18 cellular contexts compared by ENCODE assay signal in genomic region chr10:132270256-132270655, GRCh38. TPM values are rescaled to one million over a fixed set of nuclear protein-coding genes. Genes with fewer than 3 reads are reported as not detected.
DNase-seq lines count a peak whose midpoint lies in the region; ATAC-seq, FAIRE-seq and TF ChIP-seq lines count a peak whose summit lies in the region.
"Had no signal": no experiment of that assay in that cellular context is flagged by ENCODE, and none has a peak within 500 bp of the region (broad histone marks: within the 10 kb centered on the region; RNA-seq: fewer than 3 reads in every experiment).

No MANE protein-coding gene starts in this region.

- TF ChIP-seq POLR2A in right lobe of liver (IDR thresholded peaks at IDR 0.05) (no peak), HepG2 (IDR thresholded peaks at IDR 0.05; ENCODE audit: insufficient read depth in 1 of 2, low read depth in 2 of 2, low read length in 2 of 2) (no peak), gastrocnemius medialis (IDR thresholded peaks at IDR 0.05) (no peak)

- no peak overlapping the region for H2AFZ ChIP-seq in HepG2 (ENCODE audit: low read length)
- no peak overlapping the region for H2AFZ ChIP-seq in neuronal stem cell (ENCODE audit: low read length)

- no peak overlapping the region for H3K23ac ChIP-seq in neuronal stem cell (ENCODE audit: low read depth, low read length, poor library complexity)

- no peak for TF ChIP-seq RAD21 in HepG2 (CRISPR knock-in tag; IDR thresholded peaks at IDR 0.05)

- no peaks in the 10 kb centered on the region for H3K79me2 ChIP-seq in HepG2 (ENCODE audit: insufficient read depth, low read length)

- H3K9me3 Mint-ChIP-seq in activated CD8-positive, alpha-beta memory T cell treated with anti-CD3 and anti-CD28 coated beads, Interleukin-2, amount 10 ng/mL, durations not matched to agents 7 days and 5 days (ENCODE audit: low read depth), result peaks cover 16% of the 10 kb centered on the region
- no peaks in the 10 kb centered on the region for H3K9me3 Mint-ChIP-seq in activated CD8-positive, alpha-beta T cell treated with anti-CD3 and anti-CD28 coated beads, Interleukin-2, amount 10 ng/mL, durations not matched to agents 7 days and 5 days (ENCODE audit: insufficient read depth)
- H3K9me3 Mint-ChIP-seq: CD8-positive, alpha-beta memory T cell had no signal

- H4K20me1 ChIP-seq in HepG2 (ENCODE audit: insufficient read depth, low read length), result no peaks in the 10 kb centered on the region; the same call in none of the 2 replicates

- no peaks in the 10 kb centered on the region for H3K36me3 Mint-ChIP-seq in activated CD8-positive, alpha-beta memory T cell treated with anti-CD3 and anti-CD28 coated beads, Interleukin-2, amount 10 ng/mL, durations not matched to agents 7 days and 5 days
- H3K36me3 Mint-ChIP-seq in activated CD8-positive, alpha-beta T cell treated with anti-CD3 and anti-CD28 coated beads, Interleukin-2, amount 10 ng/mL, durations not matched to agents 7 days and 5 days (ENCODE audit: low read depth), result no peaks in the 10 kb centered on the region

- H3K9ac ChIP-seq in HepG2 (ENCODE audit: insufficient read depth, low read depth, low read length) (no peak overlapping the region), neuronal stem cell (ENCODE audit: low read depth, low read length, poor library complexity) (no peak overlapping the region)
- H3K9ac ChIP-seq: BLaER1 had no signal

- H3K79me1 ChIP-seq in neuronal stem cell (ENCODE audit: low read depth, low read length), result no peaks in the 10 kb centered on the region

- peak overlapping the region; percentile 33 for H3K18ac ChIP-seq in neuronal stem cell (ENCODE audit: low read length)

- no peak overlapping the region for H3K4me3 Mint-ChIP-seq in activated CD8-positive, alpha-beta memory T cell treated with anti-CD3 and anti-CD28 coated beads, Interleukin-2, amount 10 ng/mL, durations not matched to agents 7 days and 5 days
- H3K4me3 Mint-ChIP-seq in activated CD8-positive, alpha-beta T cell treated with anti-CD3 and anti-CD28 coated beads, Interleukin-2, amount 10 ng/mL, durations not matched to agents 7 days and 5 days, result no peak overlapping the region
- H3K4me3 Mint-ChIP-seq: CD8-positive, alpha-beta memory T cell had no signal

- TF ChIP-seq EP300 in HepG2 (IDR thresholded peaks at IDR 0.05; ENCODE audit: low read depth in 2 of 2, low read length in 2 of 2) (no peak), HepG2 (CRISPR knock-in tag; IDR thresholded peaks at IDR 0.05; ENCODE audit: borderline replicate concordance) (no peak)

- peak overlapping the region; percentile 96 for H2AK5ac ChIP-seq in neuronal stem cell (ENCODE audit: low read depth, low read length)

- no peak for FAIRE-seq in HepG2 (lab: Jason Lieb, UNC)
- FAIRE-seq: GM12892, GM19239 had no signal

- H3K4me1 ChIP-seq in right lobe of liver, result no peaks in the 10 kb centered on the region
- peaks cover 12% of the 10 kb centered on the region; the same call in 1 of the 2 replicates for H3K4me1 ChIP-seq in HepG2 (ENCODE audit: insufficient read depth, low read length)
- H3K4me1 ChIP-seq in neuronal stem cell (ENCODE audit: control insufficient read depth in 2 of 2, insufficient read depth in 1 of 2, low read depth in 1 of 2, low read length in 2 of 2), result peaks cover 32 to 35% of the 10 kb centered on the region in 2 donors
- no peaks in the 10 kb centered on the region for H3K4me1 ChIP-seq in gastrocnemius medialis
- H3K4me1 ChIP-seq: Caco-2, HAP-1 had no signal

- 20% methylated on average over 1 of the region's 11 CpGs for WGBS in right lobe of liver (ENCODE audit: insufficient coverage, low coverage, low lambda C conversion rate, missing lambda C conversion rate)
- 39% methylated on average over 3 of the region's 11 CpGs for WGBS in HepG2 (ENCODE audit: low lambda C conversion rate)
- WGBS in neuronal stem cell (ENCODE audit: extremely low coverage in 2 of 2, insufficient read length in 2 of 2, insufficient replicate concordance in 1 of 2), 2 donors, result no CpG with 5 or more reads among the region's 11 CpGs

- POLR2A ChIA-PET in HepG2 (lab: Yijun Ruan, JAX), result no interaction called here
- POLR2A ChIA-PET in activated CD8-positive, alpha-beta T cell treated with anti-CD3 and anti-CD28 coated beads, Interleukin-2, amount 10 ng/mL, durations not matched to agents 7 days and 5 days (lab: Charles Lee), result interaction anchor here (0.6 kb wide), 1 partner anchor 15 kb away, joined by 3 read pairs; no protein-coding TSS in a partner anchor

- intact Hi-C loops in right lobe of liver (cut with DNase I) (no loop called here), HepG2 (cut with micrococcal nuclease; ENCODE audit: unreplicated experiment) (no loop called here), gastrocnemius medialis (cut with DNase I; ENCODE audit: low total_unique reads) (no loop called here)

- no peak overlapping the region for H4K91ac ChIP-seq in neuronal stem cell (ENCODE audit: low read depth, low read length, poor library complexity)

- H3K27ac Mint-ChIP-seq in activated CD8-positive, alpha-beta memory T cell treated with anti-CD3 and anti-CD28 coated beads, Interleukin-2, amount 10 ng/mL, durations not matched to agents 7 days and 5 days, result no peak overlapping the region
- no peak overlapping the region for H3K27ac Mint-ChIP-seq in activated CD8-positive, alpha-beta T cell treated with anti-CD3 and anti-CD28 coated beads, Interleukin-2, amount 10 ng/mL, durations not matched to agents 7 days and 5 days

- H3K4me2 ChIP-seq in HepG2 (ENCODE audit: low read depth, low read length) (no peak overlapping the region), neuronal stem cell (ENCODE audit: insufficient read depth, low read length, poor library complexity, severe bottlenecking) (no peak overlapping the region)
- H3K4me2 ChIP-seq: BLaER1 had no signal

- no peak for TF ChIP-seq CTCF in right lobe of liver (IDR thresholded peaks at IDR 0.05)
- TF ChIP-seq CTCF in HepG2 (CRISPR knock-in tag; IDR thresholded peaks at IDR 0.05), result no peak
- TF ChIP-seq CTCF in gastrocnemius medialis (IDR thresholded peaks at IDR 0.05 in 4 of 5, conservative IDR thresholded peaks at IDR 0.05 in 1 of 5), result no peak

- peak overlapping the region; percentile 60 for H3K4ac ChIP-seq in neuronal stem cell (ENCODE audit: low read length)

- H4K8ac ChIP-seq in neuronal stem cell (ENCODE audit: low read depth, low read length), result no peak overlapping the region

- no peaks in the 10 kb centered on the region for H3K9me3 ChIP-seq in right lobe of liver
- H3K9me3 ChIP-seq in HepG2 (ENCODE audit: low read length), result no peaks in the 10 kb centered on the region
- peaks cover 0 to 2% of the 10 kb centered on the region in 2 donors for H3K9me3 ChIP-seq in neuronal stem cell (replicated peaks in 1 of 2; ENCODE audit: control insufficient read depth in 2 of 2, insufficient read depth in 1 of 2, low read depth in 1 of 2, low read length in 2 of 2)
- H3K9me3 ChIP-seq in gastrocnemius medialis, result no peaks in the 10 kb centered on the region
- H3K9me3 ChIP-seq: BLaER1, Caco-2, HAP-1 had no signal

- CTCF ChIA-PET in activated CD8-positive, alpha-beta memory T cell treated with anti-CD3 and anti-CD28 coated beads, Interleukin-2, amount 10 ng/mL, durations not matched to agents 7 days and 5 days (lab: Charles Lee), result no interaction called here
- CTCF ChIA-PET in HepG2 (lab: Yijun Ruan, JAX; ENCODE audit: low intra/inter-chr PET ratio, low total read pairs), result no interaction called here
- CTCF ChIA-PET in activated CD8-positive, alpha-beta T cell treated with anti-CD3 and anti-CD28 coated beads, Interleukin-2, amount 10 ng/mL, durations not matched to agents 7 days and 5 days (lab: Charles Lee), result no interaction called here

- H3K27ac ChIP-seq in right lobe of liver (no peak overlapping the region), HepG2 (ENCODE audit: extremely low read length, insufficient read depth, low read length) (no peak overlapping the region), neuronal stem cell (replicated peaks; ENCODE audit: low read length) (no peak overlapping the region), gastrocnemius medialis (no peak overlapping the region)
- H3K27ac ChIP-seq: 22Rv1, BLaER1 had no signal

- H3K27me3 ChIP-seq in right lobe of liver (no peaks in the 10 kb centered on the region), HepG2 (ENCODE audit: control insufficient read depth in 1 of 2, insufficient read depth in 2 of 2, low read length in 2 of 2) (no peaks in the 10 kb centered on the region; a peak in 1 of 5 replicates), neuronal stem cell (ENCODE audit: control insufficient read depth in 3 of 3, insufficient read depth in 3 of 3, low read depth in 1 of 3, low read length in 3 of 3) (no peaks in the 10 kb centered on the region), gastrocnemius medialis (no peaks in the 10 kb centered on the region)
- H3K27me3 ChIP-seq: BLaER1 had no signal

- ATAC-seq in activated CD8-positive, alpha-beta memory T cell treated with anti-CD3 and anti-CD28 coated beads, Interleukin-2, amount 10 ng/mL, durations not matched to agents 7 days and 5 days, result no peak
- ATAC-seq in right lobe of liver (no peak), HepG2 (no peak), gastrocnemius medialis (no peak)
- no peak for ATAC-seq in activated CD8-positive, alpha-beta T cell treated with anti-CD3 and anti-CD28 coated beads, Interleukin-2, amount 10 ng/mL, durations not matched to agents 7 days and 5 days

- H3K36me3 ChIP-seq in right lobe of liver, result no peaks in the 10 kb centered on the region
- H3K36me3 ChIP-seq in HepG2 (replicated peaks in 1 of 2; ENCODE audit: control insufficient read depth in 1 of 2, insufficient read depth in 2 of 2, low read length in 2 of 2), result no peaks in the 10 kb centered on the region
- H3K36me3 ChIP-seq in neuronal stem cell (replicated peaks in 1 of 2; ENCODE audit: control insufficient read depth in 2 of 2, insufficient read depth in 2 of 2, low read length in 2 of 2), result no peaks in the 10 kb centered on the region
- no peaks in the 10 kb centered on the region for H3K36me3 ChIP-seq in gastrocnemius medialis
- H3K36me3 ChIP-seq: BLaER1, HAP-1 had no signal

- H2BK15ac ChIP-seq in neuronal stem cell (ENCODE audit: low read length), result peak overlapping the region; percentile 54

- H3K14ac ChIP-seq in neuronal stem cell (ENCODE audit: low read length), result no peak overlapping the region

- no peak overlapping the region for H3K4me3 ChIP-seq in right lobe of liver
- no peak overlapping the region for H3K4me3 ChIP-seq in HepG2 (replicated peaks in 1 of 3; ENCODE audit: insufficient read depth in 1 of 3, low read depth in 2 of 3, low read length in 3 of 3)
- no peak overlapping the region for H3K4me3 ChIP-seq in neuronal stem cell (ENCODE audit: low read length in 2 of 2)
- no peak overlapping the region for H3K4me3 ChIP-seq in gastrocnemius medialis
- H3K4me3 ChIP-seq: BLaER1, HAP-1 had no signal

- no peaks in the 10 kb centered on the region for H3K27me3 Mint-ChIP-seq in activated CD8-positive, alpha-beta memory T cell treated with anti-CD3 and anti-CD28 coated beads, Interleukin-2, amount 10 ng/mL, durations not matched to agents 7 days and 5 days
- no peaks in the 10 kb centered on the region for H3K27me3 Mint-ChIP-seq in activated CD8-positive, alpha-beta T cell treated with anti-CD3 and anti-CD28 coated beads, Interleukin-2, amount 10 ng/mL, durations not matched to agents 7 days and 5 days (ENCODE audit: low read depth)

- no peak overlapping the region for H2BK120ac ChIP-seq in neuronal stem cell (ENCODE audit: low read depth, low read length)

- H3K4me1 Mint-ChIP-seq in activated CD8-positive, alpha-beta memory T cell treated with anti-CD3 and anti-CD28 coated beads, Interleukin-2, amount 10 ng/mL, durations not matched to agents 7 days and 5 days, result no peaks in the 10 kb centered on the region
- peaks cover 16% of the 10 kb centered on the region for H3K4me1 Mint-ChIP-seq in activated CD8-positive, alpha-beta T cell treated with anti-CD3 and anti-CD28 coated beads, Interleukin-2, amount 10 ng/mL, durations not matched to agents 7 days and 5 days (ENCODE audit: low read depth)

- H2BK12ac ChIP-seq in neuronal stem cell (ENCODE audit: low read length), result no peak overlapping the region

- BruUV-seq in HepG2 (replicated peaks; lab: Mats Ljungman, UMichigan), result no TSS peak

- DNase-seq in activated CD8-positive, alpha-beta memory T cell treated with anti-CD3 and anti-CD28 coated beads, Interleukin-2, amount 50 U/mL, for 4 hours, result peak; percentile 6
- DNase-seq in activated CD8-positive, alpha-beta memory T cell treated with anti-CD3 and anti-CD28 coated beads, Interleukin-2, amount 10 ng/mL, durations not matched to agents 7 days and 5 days, result no peak
- peak in 2 of 3 donors; percentile 11 to 29 for DNase-seq in right lobe of liver
- no peak for DNase-seq in HepG2 (ENCODE audit: low spot score)
- no peak for DNase-seq in neuronal stem cell (ENCODE audit: low spot score)
- no peak for DNase-seq in gastrocnemius medialis
- DNase-seq in KG1 (lab: John Stamatoyannopoulos, UW), result no peak
- DNase-seq in activated CD8-positive, alpha-beta T cell treated with anti-CD3 and anti-CD28 coated beads, Interleukin-2, amount 10 ng/mL, durations not matched to agents 7 days and 5 days, result no peak
- DNase-seq: Caco-2; CD8-positive, alpha-beta memory T cell; DND-41; GDM1; GOT3 had no signal

- peak overlapping the region; percentile 40 for H2BK5ac ChIP-seq in neuronal stem cell (ENCODE audit: low read length)

- in situ Hi-C loops in HepG2 (cut with HindIII; ENCODE audit: extremely low pct_ligation_motif_present, low pct_unique_long_range_greater_than_20kb) (no loop called here), gastrocnemius medialis (cut with MboI; ENCODE audit: low sequenced_read_pairs in 4 of 4) (no loop called here)

RNA-seq across cellular contexts. Expression of gene STK32C, which starts 37.5 kb away (rescaled TPM):
- total RNA-seq in activated CD8-positive, alpha-beta memory T cell treated with anti-CD3 and anti-CD28 coated beads, Interleukin-2, amount 10 ng/mL, durations not matched to agents 7 days and 5 days, result 10 to 100 TPM; 11.6 to 15.9 TPM
- 1 to 10 TPM; 1.6 to 3.5 (median 2.1) TPM for total RNA-seq in right lobe of liver
- 18.9 and 19.4 TPM in 2 replicates for total RNA-seq in HepG2 (2016; rRNA removed; fragmentation: Illumina TruSeq; extraction: Trizol)
- 6.4 and 9.0 TPM in 2 replicates for total RNA-seq in HepG2 (2016; cell fraction: cytosol; rRNA removed; fragmentation: Illumina TruSeq; extraction: Trizol; ENCODE audit: low read depth)
- total RNA-seq in HepG2 (2016; cell fraction: insoluble cytoplasmic fraction; rRNA removed; fragmentation: Illumina TruSeq; extraction: Trizol), result 18.5 and 19.3 TPM in 2 replicates
- total RNA-seq in HepG2 (2016; cell fraction: membrane; rRNA removed; fragmentation: Illumina TruSeq; extraction: Trizol), result 13.9 and 14.9 TPM in 2 replicates
- total RNA-seq in HepG2 (2016; cell fraction: nucleus; rRNA removed; fragmentation: Illumina TruSeq; extraction: Trizol), result 8.4 and 10.8 TPM in 2 replicates
- 9.9 and 10.9 TPM in 2 replicates for polyA plus RNA-seq in HepG2 (2011; rRNA removed)
- 7.4 and 11.6 TPM in 2 replicates for polyA plus RNA-seq in HepG2 (2011; cell fraction: cytosol; rRNA removed)
- polyA plus RNA-seq in HepG2 (2011; cell fraction: nucleus; rRNA removed), result 13.7 and 17.7 TPM in 2 replicates
- 12.0 and 12.5 TPM in 2 replicates for polyA plus RNA-seq in HepG2 (2012)
- polyA plus RNA-seq in HepG2 (2016; cell fraction: cytosol; fragmentation: Illumina TruSeq; extraction: Trizol; ENCODE audit: low read depth), result 9.3 and 10.8 TPM in 2 replicates
- polyA plus RNA-seq in HepG2 (2016; cell fraction: insoluble cytoplasmic fraction; fragmentation: Illumina TruSeq; extraction: Trizol; ENCODE audit: low read depth), result 19.9 and 20.6 TPM in 2 replicates
- 11.2 and 12.1 TPM in 2 replicates for polyA plus RNA-seq in HepG2 (2016; cell fraction: membrane; fragmentation: Illumina TruSeq; extraction: Trizol; ENCODE audit: low read depth)
- polyA plus RNA-seq in HepG2 (2016; cell fraction: nucleus; fragmentation: Illumina TruSeq; extraction: Trizol; ENCODE audit: insufficient read depth, low read depth), result 19.7 and 20.0 TPM in 2 replicates
- 10.2 and 30.6 TPM in 2 replicates for polyA minus RNA-seq in HepG2 (2011; rRNA and poly(A)+ RNA removed; ENCODE audit: low replicate concordance)
- 4.4 and 5.4 TPM in 2 replicates for polyA minus RNA-seq in HepG2 (2011; cell fraction: cytosol; rRNA and poly(A)+ RNA removed)
- 6.1 and 7.1 TPM in 2 replicates for polyA minus RNA-seq in HepG2 (2011; cell fraction: nucleus; rRNA and poly(A)+ RNA removed)
- 20.6 TPM for polyA plus RNA-seq in neuronal stem cell (2013, experiment 1 of 2)
- 21.2 TPM for polyA plus RNA-seq in neuronal stem cell (2013, experiment 2 of 2)
- 10 to 100 TPM in 1 of 4 donors, 1 to 10 TPM in 3; 3.7 to 13.9 (median 6.7) TPM for total RNA-seq in gastrocnemius medialis
- total RNA-seq in activated CD8-positive, alpha-beta T cell treated with anti-CD3 and anti-CD28 coated beads, Interleukin-2, amount 10 ng/mL, durations not matched to agents 7 days and 5 days, result 10 to 100 TPM; 19.1 to 21.1 TPM

Comparison
In these comparisons a context has a peak if more than half of its experiments do, and no peak if none do; other contexts are left out.
1. DNase-seq: peak in activated CD8-positive, alpha-beta memory T cell treated with anti-CD3 and anti-CD28 coated beads, Interleukin-2, amount 50 U/mL, for 4 hours (single experiment) and right lobe of liver (2 of 3); none in activated CD8-positive, alpha-beta memory T cell treated with anti-CD3 and anti-CD28 coated beads, Interleukin-2, amount 10 ng/mL, durations not matched to agents 7 days and 5 days (single experiment), HepG2 (single experiment), neuronal stem cell (single experiment), gastrocnemius medialis (0 of 2), KG1 (single experiment) and activated CD8-positive, alpha-beta T cell treated with anti-CD3 and anti-CD28 coated beads, Interleukin-2, amount 10 ng/mL, durations not matched to agents 7 days and 5 days (single experiment).